In the genomic region with DNA sequence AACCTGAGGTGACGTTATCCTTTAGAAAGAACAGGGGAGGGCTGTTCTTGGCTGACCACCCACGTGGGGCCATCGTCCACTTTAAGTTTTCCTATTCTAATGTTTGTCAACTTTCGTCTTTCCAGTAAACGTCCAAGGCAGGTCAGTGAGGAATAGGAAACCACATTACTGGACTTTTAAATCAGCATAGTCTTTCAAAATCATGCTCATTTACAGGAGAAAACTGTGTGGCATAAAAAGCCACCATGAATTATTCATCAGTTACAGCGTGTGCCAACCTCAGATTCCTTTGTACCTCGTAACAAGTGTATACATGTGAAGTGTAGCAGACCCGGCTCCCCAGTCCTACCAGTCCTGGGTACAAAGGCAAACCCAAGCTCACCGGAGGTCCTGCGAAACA, we compare ENCODE assay signal across 14 cellular contexts. TPM values are rescaled to one million over a fixed set of nuclear protein-coding genes. Genes with fewer than 3 reads are reported as not detected.
DNase-seq lines count a peak whose midpoint lies in the region; ATAC-seq, FAIRE-seq and TF ChIP-seq lines count a peak whose summit lies in the region.
"Had no signal": no experiment of that assay in that cellular context is flagged by ENCODE, and none has a peak within 500 bp of the region (broad histone marks: within the 10 kb centered on the region; RNA-seq: fewer than 3 reads in every experiment).

No MANE protein-coding gene starts in this region.

- no peak overlapping the region for H3K4me2 ChIP-seq in IMR-90 (ENCODE audit: low read depth, low read length)

- no peak overlapping the region for H3K14ac ChIP-seq in IMR-90 (replicated peaks; ENCODE audit: low read depth, low read length)

- H3K9me3 ChIP-seq in IMR-90 (ENCODE audit: control insufficient read depth, insufficient read depth, low read length): no peaks in the 10 kb centered on the region
- no peaks in the 10 kb centered on the region for H3K9me3 ChIP-seq in kidney (ENCODE audit: control insufficient read depth in 1 of 2, low read length in 2 of 2)
- H3K9me3 ChIP-seq in small intestine (ENCODE audit: control insufficient read depth, low read depth): no peaks in the 10 kb centered on the region
- no peaks in the 10 kb centered on the region for H3K9me3 ChIP-seq in CD4-positive, alpha-beta memory T cell (ENCODE audit: control insufficient read depth in 1 of 2, low read length in 2 of 2)

- H3K4me3 ChIP-seq in IMR-90 (ENCODE audit: insufficient read depth, low read depth, low read length): no peak overlapping the region
- peak overlapping the region; percentile 5 to 49 for H3K4me3 ChIP-seq in kidney (ENCODE audit: low read length in 2 of 2)
- H3K4me3 ChIP-seq in small intestine (ENCODE audit: low read depth in 1 of 2, low read length in 2 of 2): no peak overlapping the region
- no peak overlapping the region for H3K4me3 ChIP-seq in CD4-positive, alpha-beta memory T cell (ENCODE audit: low read length in 2 of 2)

- H3K9ac ChIP-seq in IMR-90 (ENCODE audit: low read depth, low read length) (no peak overlapping the region), kidney (ENCODE audit: low read length in 2 of 2) (peak overlapping the region in 1 of 2 donors; percentile 1)

- H4K91ac ChIP-seq in IMR-90 (ENCODE audit: insufficient read depth, low read depth, low read length): no peak overlapping the region

- H3K79me1 ChIP-seq in IMR-90 (ENCODE audit: low read depth in 1 of 2, low read length in 2 of 2): peaks cover 0 to 3% of the 10 kb centered on the region in 2 experiments; a peak in 1 of 4 replicates

- H3K4me1 ChIP-seq in IMR-90 (ENCODE audit: control insufficient read depth, insufficient read depth, low read length) (peaks cover 10% of the 10 kb centered on the region), kidney (ENCODE audit: control insufficient read depth in 1 of 2, insufficient read depth in 1 of 2, low read depth in 1 of 2, low read length in 2 of 2) (peaks cover 20 to 44% of the 10 kb centered on the region in 2 donors), small intestine (ENCODE audit: control insufficient read depth in 2 of 2, insufficient read depth in 1 of 2, low read depth in 1 of 2, low read length in 1 of 2) (peaks cover 5 to 14% of the 10 kb centered on the region in 2 donors)
- no peaks in the 10 kb centered on the region for H3K4me1 ChIP-seq in CD4-positive, alpha-beta memory T cell (ENCODE audit: insufficient read depth, low read length)

- H3K23ac ChIP-seq in IMR-90 (ENCODE audit: low read depth, low read length): no peak overlapping the region

- DNase-seq in IMR-90 (no peak), kidney (no peak), small intestine (no peak), chondrocyte (ENCODE audit: low spot score) (no peak), epidermal melanocyte (ENCODE audit: insufficient read length, low spot score) (no peak)
- DNase-seq in CD4-positive, alpha-beta memory T cell: no peak
- DNase-seq: activated T-cell treated with anti-CD3 and anti-CD28 coated beads, Interleukin-2, amount 50 U/mL, for 48 hours; EL; naive thymus-derived CD8-positive, alpha-beta T cell; NCI-H1436; NCI-H524 treated with DMSO at 0.1 percent for 48 hours had no signal

- H3K36me3 ChIP-seq in IMR-90 (ENCODE audit: control insufficient read depth, insufficient read depth, low read length) (no peaks in the 10 kb centered on the region), kidney (ENCODE audit: control insufficient read depth in 1 of 2, insufficient read depth in 2 of 2, low read length in 2 of 2) (no peaks in the 10 kb centered on the region), small intestine (ENCODE audit: control insufficient read depth in 2 of 2, insufficient read depth in 2 of 2, low read length in 2 of 2) (no peaks in the 10 kb centered on the region)
- H3K36me3 ChIP-seq in CD4-positive, alpha-beta memory T cell (ENCODE audit: insufficient read depth, low read length): no peaks in the 10 kb centered on the region

- H2BK120ac ChIP-seq in IMR-90 (ENCODE audit: low read depth, low read length): no peak overlapping the region

- intact Hi-C loops in IMR-90 (cut with micrococcal nuclease): loop anchor here (5.0 kb wide), 1 partner anchor 51 kb away; no protein-coding TSS in a partner anchor
- intact Hi-C loops in kidney (cut with DNase I): no loop called here
- intact Hi-C loops in CD4-positive, alpha-beta memory T cell (cut with micrococcal nuclease): no loop called here

- H3K4me3 Mint-ChIP-seq in CD4-positive, alpha-beta memory T cell: no peak overlapping the region
- no peak overlapping the region for H3K4me3 Mint-ChIP-seq in chondrocyte (ENCODE audit: unreplicated experiment)
- H3K4me3 Mint-ChIP-seq: B cell; naive thymus-derived CD8-positive, alpha-beta T cell had no signal

- no peak overlapping the region for H4K8ac ChIP-seq in IMR-90 (ENCODE audit: low read depth in 2 of 2, low read length in 2 of 2)

- POLR2A ChIA-PET in IMR-90 (lab: Charles Lee; ENCODE audit: unreplicated experiment): no interaction called here
- POLR2A ChIA-PET in CD4-positive, alpha-beta memory T cell (lab: Charles Lee; ENCODE audit: partially characterized antibody): no interaction called here

- no peak for TF ChIP-seq RAD21 in IMR-90 (IDR thresholded peaks at IDR 0.05; ENCODE audit: low read length)

- H2AK9ac ChIP-seq in IMR-90 (replicated peaks; ENCODE audit: low read depth, low read length, poor library complexity): no peak overlapping the region

- no peak overlapping the region for H2BK5ac ChIP-seq in IMR-90 (ENCODE audit: low read depth, low read length, poor library complexity, severe bottlenecking)

- H3K27me3 ChIP-seq in IMR-90 (ENCODE audit: control insufficient read depth, insufficient read depth, low read length) (no peaks in the 10 kb centered on the region), small intestine (ENCODE audit: control insufficient read depth in 2 of 2, insufficient read depth in 2 of 2, low read length in 2 of 2) (no peaks in the 10 kb centered on the region)
- no peaks in the 10 kb centered on the region for H3K27me3 ChIP-seq in CD4-positive, alpha-beta memory T cell (ENCODE audit: insufficient read depth, low read length)

- dilution Hi-C loops in IMR-90 (cut with HindIII; ENCODE audit: low sequenced_read_pairs, unreplicated experiment): no loop called here

- 87% methylated on average over 3 of the region's 10 CpGs; no CpG with 5 or more reads in 1 of the 2 experiments for WGBS in IMR-90 (ENCODE audit: extremely low coverage in 2 of 2, insufficient read length in 1 of 2), 2 experiments
- WGBS in small intestine, 3 donors: 72 to 79% (median 72%) methylated on average over 10 of the region's 10 CpGs

- in situ Hi-C loops in IMR-90 (cut with MboI; ENCODE audit: low sequenced_read_pairs): no loop called here

- H3K27ac ChIP-seq in IMR-90 (ENCODE audit: insufficient read depth, low read length) (no peak overlapping the region), cingulate gyrus (ENCODE audit: low read depth, low read length) (peak overlapping the region; percentile 54), kidney (ENCODE audit: low read depth in 2 of 2, low read length in 2 of 2) (peak overlapping the region; percentile 90 to 91), small intestine (ENCODE audit: low read depth in 1 of 2, low read length in 1 of 2) (peak overlapping the region; percentile 53 to 80)
- no peak overlapping the region for H3K27ac ChIP-seq in CD4-positive, alpha-beta memory T cell (ENCODE audit: low read depth, low read length)

- no TSS peak for BruUV-seq in IMR-90 (replicated peaks; lab: Mats Ljungman, UMichigan)

- H3K4me1 Mint-ChIP-seq in CD4-positive, alpha-beta memory T cell: no peaks in the 10 kb centered on the region
- peaks cover 50% of the 10 kb centered on the region for H3K4me1 Mint-ChIP-seq in chondrocyte (ENCODE audit: low read depth)
- H3K4me1 Mint-ChIP-seq: B cell; naive thymus-derived CD8-positive, alpha-beta T cell had no signal

- H3K18ac ChIP-seq in IMR-90 (ENCODE audit: low read depth, low read length): no peak overlapping the region

- H3K9me3 Mint-ChIP-seq in CD4-positive, alpha-beta memory T cell: peaks cover 0 to 1% (median 0%) of the 10 kb centered on the region in 8 donors
- no peaks in the 10 kb centered on the region for H3K9me3 Mint-ChIP-seq in chondrocyte (ENCODE audit: low read depth)
- H3K9me3 Mint-ChIP-seq: naive thymus-derived CD8-positive, alpha-beta T cell had no signal

- 0 out of 3 replicates have a peak overlapping the region, but pooled peaks have one; percentile 46 for H2BK15ac ChIP-seq in IMR-90 (ENCODE audit: low read depth, low read length)

- peaks cover 0 to 3% of the 10 kb centered on the region in 2 donors for H3K27me3 Mint-ChIP-seq in CD4-positive, alpha-beta memory T cell
- H3K27me3 Mint-ChIP-seq in chondrocyte (ENCODE audit: low read depth): no peaks in the 10 kb centered on the region

- H4K5ac ChIP-seq in IMR-90 (ENCODE audit: low read depth, low read length): no peak overlapping the region

- TF ChIP-seq POLR2A in IMR-90 (IDR thresholded peaks at IDR 0.05; ENCODE audit: low read depth, low read length): no peak

- H4K20me1 ChIP-seq in IMR-90 (ENCODE audit: insufficient read depth, low read length): no peaks in the 10 kb centered on the region

- no peak overlapping the region for H2BK20ac ChIP-seq in IMR-90 (ENCODE audit: low read depth, low read length)

- no peaks in the 10 kb centered on the region for H3K36me3 Mint-ChIP-seq in CD4-positive, alpha-beta memory T cell
- no peaks in the 10 kb centered on the region for H3K36me3 Mint-ChIP-seq in chondrocyte (ENCODE audit: low read depth)
- H3K36me3 Mint-ChIP-seq: naive thymus-derived CD8-positive, alpha-beta T cell had no signal

- H2AFZ ChIP-seq in IMR-90 (replicated peaks; ENCODE audit: low read length, poor library complexity): no peak overlapping the region

- CTCF ChIA-PET in IMR-90 (lab: Yijun Ruan, JAX): no interaction called here
- CTCF ChIA-PET in CD4-positive, alpha-beta memory T cell (lab: Charles Lee; ENCODE audit: partially characterized antibody): interaction anchor here (1.2 kb wide), 1 partner anchor 11 kb away, joined by 3 read pairs; no protein-coding TSS in a partner anchor

- H3K4ac ChIP-seq in IMR-90 (ENCODE audit: low read depth, low read length): no peak overlapping the region

- ATAC-seq in IMR-90 (ENCODE audit: low read depth): no peak
- ATAC-seq in GM21381 (IDR thresholded peaks at IDR 0.05; ENCODE audit: unreplicated experiment): no peak
- ATAC-seq: naive thymus-derived CD8-positive, alpha-beta T cell had no signal

- H3K9me1 ChIP-seq in IMR-90 (ENCODE audit: insufficient read depth, low read length): peaks cover 18% of the 10 kb centered on the region

- TF ChIP-seq CTCF in IMR-90 (conservative IDR thresholded peaks at IDR 0.05; ENCODE audit: low read depth, low read length): no peak
- no peak for TF ChIP-seq CTCF in kidney (IDR thresholded peaks at IDR 0.05; ENCODE audit: borderline replicate concordance, extremely low read depth, insufficient read depth)
- TF ChIP-seq CTCF in chondrocyte (IDR thresholded peaks at IDR 0.05): no peak

- no peak overlapping the region for H3K27ac Mint-ChIP-seq in CD4-positive, alpha-beta memory T cell
- no peak overlapping the region for H3K27ac Mint-ChIP-seq in chondrocyte (ENCODE audit: unreplicated experiment)
- H3K27ac Mint-ChIP-seq: B cell; naive thymus-derived CD8-positive, alpha-beta T cell had no signal

- H2AK5ac ChIP-seq in IMR-90 (ENCODE audit: low read depth, low read length): peak overlapping the region; percentile 68; the same call in 1 of the 2 replicates

- FAIRE-seq in kidney (lab: Jason Lieb, UNC) (no peak), small intestine (lab: Jason Lieb, UNC) (no peak)

- H3K56ac ChIP-seq in IMR-90 (ENCODE audit: extremely low read depth, insufficient read depth, low read length): no peak overlapping the region

RNA-seq across cellular contexts. Expression of gene ABLIM1, which starts 25.1 kb away (rescaled TPM):
- total RNA-seq in IMR-90 (2012; rRNA removed) (9.9 and 11.1 TPM in 2 replicates), kidney (158 TPM), chondrocyte (13.5 to 41.9 TPM (median 15.7 TPM) in 3 replicates)
- polyA plus RNA-seq in IMR-90 (2012; rRNA removed) (7.7 and 8.1 TPM in 2 replicates), kidney (ENCODE audit: insufficient read depth, low read depth, low replicate concordance) (32.3 TPM), small intestine (10 to 100 TPM; 25.7 to 41.4 (median 32.2) TPM)
- 2.7 and 6.9 TPM in 2 replicates for polyA plus RNA-seq in IMR-90 (2012; cell fraction: cytosol; rRNA removed)
- polyA plus RNA-seq in IMR-90 (2012; cell fraction: nucleus; rRNA removed; ENCODE audit: low replicate concordance): 10.3 and 22.7 TPM in 2 replicates
- total RNA-seq in CD4-positive, alpha-beta memory T cell: 100 to 1,000 TPM; 197 to 202 TPM
- polyA plus RNA-seq in CD4-positive, alpha-beta memory T cell: 100 to 1,000 TPM; 129 to 180 TPM

Comparison
In these comparisons a context has a peak if more than half of its experiments do, and no peak if none do; other contexts are left out.
1. H3K27ac ChIP-seq: peak in cingulate gyrus (single experiment), kidney (2 of 2) and small intestine (2 of 2); none in IMR-90 (single experiment) and CD4-positive, alpha-beta memory T cell (single experiment).
2. H3K4me3 ChIP-seq: peak in kidney (2 of 2); none in IMR-90 (single experiment), small intestine (0 of 2) and CD4-positive, alpha-beta memory T cell (0 of 2).